8 cellular contexts compared by ENCODE assay signal in the genomic region with DNA sequence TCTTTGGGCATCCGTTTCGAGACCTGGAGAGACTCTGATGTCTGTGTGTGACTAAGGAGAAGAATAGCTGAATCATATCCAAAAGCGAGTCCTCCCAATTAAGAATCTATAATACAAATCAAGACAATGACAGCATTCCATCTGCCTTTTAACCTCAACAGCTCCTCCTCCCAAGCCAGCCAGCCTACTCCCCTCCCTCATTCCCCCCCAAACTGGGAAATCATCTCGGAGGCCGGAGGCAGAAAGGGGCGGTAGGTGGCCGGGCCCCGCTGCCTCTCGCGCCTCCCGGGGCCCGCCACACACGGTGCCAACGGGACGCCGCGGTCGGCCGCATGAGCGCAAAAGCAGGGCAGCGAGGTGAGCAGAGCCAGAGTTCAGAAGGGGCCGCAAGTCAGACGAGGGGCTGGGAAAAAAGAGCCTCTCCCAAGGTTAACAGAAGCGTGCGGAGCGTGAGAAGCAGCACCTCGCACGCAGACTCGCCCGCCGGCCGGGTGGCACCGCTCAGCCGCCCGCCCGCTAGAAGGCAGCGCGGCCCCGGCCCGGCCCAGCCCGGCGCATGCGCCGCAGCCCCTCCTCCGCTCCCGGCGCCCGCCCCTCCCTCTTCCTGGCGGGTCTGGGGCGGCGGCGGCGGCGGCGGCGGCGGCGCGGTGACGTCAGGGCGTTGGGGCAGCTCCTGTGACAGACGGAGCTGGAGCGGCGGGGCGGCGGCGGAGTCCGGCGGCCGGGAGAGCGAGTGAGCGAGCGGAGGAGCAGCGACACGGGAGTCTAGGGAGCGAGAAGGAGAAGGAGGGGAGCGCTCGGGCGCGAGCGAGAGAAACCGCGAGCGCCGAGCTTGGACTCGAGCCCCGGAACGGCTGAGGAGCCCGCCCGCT. TPM values are rescaled to one million over a fixed set of nuclear protein-coding genes. Genes with fewer than 3 reads are reported as not detected.
DNase-seq lines count a peak whose midpoint lies in the region; ATAC-seq and TF ChIP-seq lines count a peak whose summit lies in the region.

A gene (plus strand): TSS at position 681 of the 872 bp plus-strand sequence. CDS start 44,635 bp downstream, outside the sequence.

- H3K27ac ChIP-seq in hepatocyte: peak within 1 kb of the TSS; percentile 100

- no peaks in the 10 kb centered on the region for H3K27me3 ChIP-seq in hepatocyte

- H3K79me2 ChIP-seq in hepatocyte: peaks cover 45% of the 10 kb centered on the region

- peak within 1 kb of the TSS; percentile 96 for H3K4me3 ChIP-seq in astrocyte of the cerebellum (ENCODE audit: low read depth, low read length)
- peak within 1 kb of the TSS; percentile 99 for H3K4me3 ChIP-seq in hepatocyte
- peak within 1 kb of the TSS; percentile 94 for H3K4me3 ChIP-seq in retinal pigment epithelial cell (ENCODE audit: low read length)

- TF ChIP-seq CTCF in astrocyte of the cerebellum (IDR thresholded peaks at IDR 0.05; ENCODE audit: low read depth, low read length, missing control alignments) (no peak), hepatocyte (IDR thresholded peaks at IDR 0.05; ENCODE audit: poor library complexity) (no peak), retinal pigment epithelial cell (conservative IDR thresholded peaks at IDR 0.05; ENCODE audit: low read depth, low read length) (no peak)

- peaks cover 40% of the 10 kb centered on the region for H4K20me1 ChIP-seq in hepatocyte (ENCODE audit: insufficient read depth, poor library complexity, severe bottlenecking)

- in situ Hi-C loops in astrocyte of the cerebellum (cut with HindIII; ENCODE audit: low sequenced_read_pairs): no loop called here

- H3K4me1 ChIP-seq in hepatocyte (ENCODE audit: insufficient read depth): peaks cover 14% of the 10 kb centered on the region

- WGBS in hepatocyte (ENCODE audit: low lambda C conversion rate, missing lambda C conversion rate): 3% methylated on average over 27 of the region's 90 CpGs

- TF ChIP-seq POLR2A in GM15510 (IDR thresholded peaks at IDR 0.05; ENCODE audit: borderline replicate concordance, extremely low read depth, insufficient read length): peak; percentile 97

- peak; percentile 67 for ATAC-seq in HG02884 (IDR thresholded peaks at IDR 0.05; ENCODE audit: unreplicated experiment)

- peak within 1 kb of the TSS; percentile 97 for H3K4me2 ChIP-seq in hepatocyte

- H3K9me2 ChIP-seq in hepatocyte (replicated peaks; ENCODE audit: insufficient read depth): no peaks in the 10 kb centered on the region

- no peaks in the 10 kb centered on the region for H3K36me3 ChIP-seq in hepatocyte (replicated peaks; ENCODE audit: insufficient read depth, low read depth)

- no peaks in the 10 kb centered on the region for H3K9me3 ChIP-seq in hepatocyte (ENCODE audit: low read depth)

- DNase-seq in NCI-H1930 (lab: John Stamatoyannopoulos, UW) (peak; percentile 86 to 90), T-helper 9 cell (peak; percentile 93), astrocyte of the cerebellum (ENCODE audit: low read depth) (no peak), hepatocyte (ENCODE audit: low spot score) (peak; percentile 97), retinal pigment epithelial cell (ENCODE audit: low read depth) (no peak), OCI-M2 (lab: John Stamatoyannopoulos, UW; ENCODE audit: unreplicated experiment) (no peak)

- peak within 1 kb of the TSS; percentile 100 for H2AFZ ChIP-seq in hepatocyte

RNA-seq across cellular contexts. Expression of the gene that starts here (rescaled TPM):
- total RNA-seq in hepatocyte: 91.8 and 98.5 TPM in 2 replicates
- polyA plus RNA-seq in hepatocyte: 37.5 and 47.0 TPM in 2 replicates

Comparison
In these comparisons a context has a peak if more than half of its experiments do, and no peak if none do; other contexts are left out.
1. DNase-seq: peak in NCI-H1930 (2 of 2), T-helper 9 cell (single experiment) and hepatocyte (single experiment); none in astrocyte of the cerebellum (single experiment), retinal pigment epithelial cell (single experiment) and OCI-M2 (single experiment).
2. Peak in every context shown above with its lines, with median percentiles within 50 percentile points of each other: H3K4me3 ChIP-seq.